Comparison of ENCODE assay signal across 11 cellular contexts in the genomic region with DNA sequence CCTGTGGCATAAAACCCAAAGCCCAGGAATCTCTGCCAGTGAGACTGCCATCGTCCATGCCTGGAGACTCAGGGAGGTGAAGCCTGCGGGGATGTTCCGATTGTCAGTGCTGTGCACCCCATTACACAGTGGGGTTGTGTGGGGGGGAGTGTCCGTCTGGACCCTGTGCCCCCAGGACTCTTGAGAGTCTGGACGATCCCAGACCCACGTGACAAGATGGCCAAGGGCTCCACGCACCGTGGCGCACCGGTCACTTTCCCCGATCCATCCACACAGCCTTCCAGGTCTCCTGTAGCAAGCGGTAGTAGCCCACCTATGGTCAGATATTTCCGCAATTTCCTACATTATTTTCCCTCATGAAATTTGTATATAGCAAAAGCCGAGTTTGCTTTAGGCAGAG. TPM values are rescaled to one million over a fixed set of nuclear protein-coding genes. Genes with fewer than 3 reads are reported as not detected.
A peak's percentile ranks its signal among the peaks of the same experiment; 100 is the strongest.
DNase-seq lines count a peak whose midpoint lies in the region; ATAC-seq and TF ChIP-seq lines count a peak whose summit lies in the region.
"Had no signal": no experiment of that assay in that cellular context is flagged by ENCODE, and none has a peak within 500 bp of the region (broad histone marks: within the 10 kb centered on the region; RNA-seq: fewer than 3 reads in every experiment).

No MANE protein-coding gene starts in this region.

- peak overlapping the region in 1 of 2 donors; percentile 62 for H3K4me3 ChIP-seq in tibial artery

- H3K27me3 ChIP-seq in tibial artery, result no peaks in the 10 kb centered on the region

- peak overlapping the region; percentile 71 for H3K4me3 Mint-ChIP-seq in Calu3 (ENCODE audit: low read depth, unreplicated experiment)
- H3K4me3 Mint-ChIP-seq in activated T-helper 17 cell treated with anti-CD3 and anti-CD28 coated beads, Interleukin-2, amount 50 U/mL, for 72 hours, result peak overlapping the region; percentile 83
- peak overlapping the region; percentile 51 to 75 (median 60) for H3K4me3 Mint-ChIP-seq in nephron

- peaks cover 8% of the 10 kb centered on the region for H3K4me1 Mint-ChIP-seq in Calu3 (ENCODE audit: low read depth, unreplicated experiment)
- peaks cover 7% of the 10 kb centered on the region for H3K4me1 Mint-ChIP-seq in activated T-helper 17 cell treated with anti-CD3 and anti-CD28 coated beads, Interleukin-2, amount 50 U/mL, for 72 hours
- peaks cover 22% of the 10 kb centered on the region for H3K4me1 Mint-ChIP-seq in nephron

- H3K36me3 ChIP-seq in tibial artery, result no peaks in the 10 kb centered on the region

- no peak for TF ChIP-seq CTCF in Calu3 (IDR thresholded peaks at IDR 0.05; ENCODE audit: unreplicated experiment)
- TF ChIP-seq CTCF in nephron (IDR thresholded peaks at IDR 0.05; ENCODE audit: unreplicated experiment in 3 of 3), result no peak
- TF ChIP-seq CTCF in tibial artery (IDR thresholded peaks at IDR 0.05), result no peak

- BruUV-seq in Calu3 (replicated peaks; lab: Mats Ljungman, UMichigan), result no TSS peak

- H3K27ac Mint-ChIP-seq in Calu3 (ENCODE audit: unreplicated experiment) (no peak overlapping the region), nephron (no peak overlapping the region)
- H3K27ac Mint-ChIP-seq in activated T-helper 17 cell treated with anti-CD3 and anti-CD28 coated beads, Interleukin-2, amount 50 U/mL, for 72 hours, result no peak overlapping the region
- H3K27ac Mint-ChIP-seq: IgD-negative memory B cell had no signal

- DNase-seq in Calu3, result no peak
- no peak for DNase-seq in tibial artery
- no peak for DNase-seq in NCI-H446 treated with DMSO at 0.1 percent for 48 hours (lab: John Stamatoyannopoulos, UW)
- DNase-seq in NCI-H1694 treated with DMSO at 0.1 percent for 48 hours (lab: John Stamatoyannopoulos, UW), result no peak
- DNase-seq: activated CD8-positive, alpha-beta memory T cell treated with anti-CD3 and anti-CD28 coated beads for 24 hours; activated naive CD4-positive, alpha-beta T cell treated with anti-CD3 and anti-CD28 coated beads, Interleukin-2, amount 50 U/mL, for 16 hours; NCI-H1417 treated with DMSO at 0.1 percent for 48 hours had no signal

- ATAC-seq in activated T-helper 17 cell treated with anti-CD3 and anti-CD28 coated beads, Interleukin-2, amount 50 U/mL, for 72 hours (replicated peaks), result no peak

- no peaks in the 10 kb centered on the region for H3K36me3 Mint-ChIP-seq in Calu3 (ENCODE audit: insufficient read depth, unreplicated experiment)
- H3K36me3 Mint-ChIP-seq in activated T-helper 17 cell treated with anti-CD3 and anti-CD28 coated beads, Interleukin-2, amount 50 U/mL, for 72 hours (ENCODE audit: low read depth), result no peaks in the 10 kb centered on the region
- no peaks in the 10 kb centered on the region for H3K36me3 Mint-ChIP-seq in nephron (ENCODE audit: low read depth)
- H3K36me3 Mint-ChIP-seq: IgD-negative memory B cell had no signal

- peaks cover 92% of the 10 kb centered on the region for H3K27me3 Mint-ChIP-seq in Calu3 (ENCODE audit: unreplicated experiment)
- H3K27me3 Mint-ChIP-seq in activated T-helper 17 cell treated with anti-CD3 and anti-CD28 coated beads, Interleukin-2, amount 50 U/mL, for 72 hours, result peaks cover 47% of the 10 kb centered on the region
- H3K27me3 Mint-ChIP-seq in nephron (ENCODE audit: low read depth), result peaks cover 94% of the 10 kb centered on the region

- no peaks in the 10 kb centered on the region for H3K9me3 ChIP-seq in tibial artery

- CTCF ChIA-PET in Calu3 (lab: Charles Lee), result no interaction called here

- peak overlapping the region in 1 of 2 donors; percentile 74 for H3K27ac ChIP-seq in tibial artery
- H3K27ac ChIP-seq: C4-2B had no signal

- H3K9me3 Mint-ChIP-seq in Calu3 (ENCODE audit: low read depth, unreplicated experiment) (no peaks in the 10 kb centered on the region), nephron (no peaks in the 10 kb centered on the region)
- H3K9me3 Mint-ChIP-seq in activated T-helper 17 cell treated with anti-CD3 and anti-CD28 coated beads, Interleukin-2, amount 50 U/mL, for 72 hours, result peaks cover 4% of the 10 kb centered on the region

- intact Hi-C loops in Calu3 (cut with micrococcal nuclease; ENCODE audit: unreplicated experiment) (no loop called here), tibial artery (cut with DNase I; ENCODE audit: low total_unique reads) (no loop called here)

- peaks cover 0 to 24% (median 11%) of the 10 kb centered on the region in 4 donors for H3K4me1 ChIP-seq in tibial artery

RNA-seq across cellular contexts. Expression of a gene that starts 20.9 kb away (rescaled TPM):
- total RNA-seq in Calu3 (2022), result 5.8 and 6.0 TPM in 2 replicates
- 1 to 10 TPM; 7.3 to 8.0 TPM for total RNA-seq in activated T-helper 17 cell treated with anti-CD3 and anti-CD28 coated beads, Interleukin-2, amount 50 U/mL, for 72 hours

RNA-seq across cellular contexts. Expression of a gene that starts 33.3 kb away (rescaled TPM):
- not detected in 2 replicates for total RNA-seq in Calu3 (2022)
- total RNA-seq in activated T-helper 17 cell treated with anti-CD3 and anti-CD28 coated beads, Interleukin-2, amount 50 U/mL, for 72 hours, result not detected

RNA-seq across cellular contexts. Expression of a gene that starts 43.3 kb away (rescaled TPM):
- total RNA-seq in Calu3 (2022), result 1.0 and 1.1 TPM in 2 replicates
- total RNA-seq in activated T-helper 17 cell treated with anti-CD3 and anti-CD28 coated beads, Interleukin-2, amount 50 U/mL, for 72 hours, result under 1 TPM; 0.50 to 0.84 TPM

RNA-seq across cellular contexts. Expression of a gene that starts 45.1 kb away (rescaled TPM):
- 5.4 and 5.6 TPM in 2 replicates for total RNA-seq in Calu3 (2022)
- 1 to 10 TPM; 1.3 to 2.8 TPM for total RNA-seq in activated T-helper 17 cell treated with anti-CD3 and anti-CD28 coated beads, Interleukin-2, amount 50 U/mL, for 72 hours

RNA-seq across cellular contexts. Expression of a gene that starts 45.3 kb away (rescaled TPM):
- 8.4 and 10.0 TPM in 2 replicates for total RNA-seq in Calu3 (2022)
- 10 to 100 TPM in 1 of 2 donors, 1 to 10 TPM in 1; 7.5 to 10.5 TPM for total RNA-seq in activated T-helper 17 cell treated with anti-CD3 and anti-CD28 coated beads, Interleukin-2, amount 50 U/mL, for 72 hours
